ENCODE assay signal across 21 cellular contexts in genomic region chr1:42432714-42433113, GRCh38. TPM values are rescaled to one million over a fixed set of nuclear protein-coding genes. Genes with fewer than 3 reads are reported as not detected.
A peak's percentile ranks its signal among the peaks of the same experiment; 100 is the strongest.
DNase-seq lines count a peak whose midpoint lies in the region; ATAC-seq and TF ChIP-seq lines count a peak whose summit lies in the region.
"Had no signal": no experiment of that assay in that cellular context is flagged by ENCODE, and none has a peak within 500 bp of the region (broad histone marks: within the 10 kb centered on the region; RNA-seq: fewer than 3 reads in every experiment).

No MANE protein-coding gene starts in this region.

- H3K27me3 ChIP-seq in right atrium auricular region (no peaks in the 10 kb centered on the region), trophoblast cell (ENCODE audit: insufficient read depth, low read length) (no peaks in the 10 kb centered on the region)
- H3K27me3 ChIP-seq: BLaER1 treated with 17β-estradiol and CSF1 and Interleukin-3, amounts not matched to agents 10 nM and 100 nM had no signal

- H4K12ac ChIP-seq in trophoblast cell (ENCODE audit: low read depth, low read length), result no peak overlapping the region

- no peak overlapping the region for H2AK5ac ChIP-seq in trophoblast cell (ENCODE audit: low read length)

- H2BK120ac ChIP-seq in trophoblast cell (ENCODE audit: insufficient read depth, low read length, poor library complexity), result no peak overlapping the region

- no CpG with 5 or more reads among the region's 4 CpGs for WGBS in trophoblast cell (ENCODE audit: extremely low coverage, insufficient coverage, insufficient read length)

- no peak overlapping the region for H4K91ac ChIP-seq in trophoblast cell (ENCODE audit: low read depth, low read length)

- DNase-seq in left ventricle myocardium superior (no peak), right atrium auricular region (ENCODE audit: low spot score) (no peak), islet precursor cell (peak; percentile 68), trophoblast cell (peak; percentile 30 to 58), NCI-H2171 (lab: John Stamatoyannopoulos, UW) (no peak), GM20000 (ENCODE audit: low spot score) (no peak)
- DNase-seq: CD4-positive, CD25-positive, alpha-beta regulatory T cell; CD8-positive, alpha-beta memory T cell; COR-L47; DMS 273 treated with DMSO at 0.1 percent for 48 hours; DMS53; DND-41; EL; GM23248; H7; HFFc6; IMR-90 had no signal

- no peaks in the 10 kb centered on the region for H3K36me3 ChIP-seq in right atrium auricular region
- no peaks in the 10 kb centered on the region for H3K36me3 ChIP-seq in trophoblast cell (ENCODE audit: control insufficient read depth in 1 of 2, insufficient read depth in 2 of 2, low read length in 2 of 2)
- H3K36me3 ChIP-seq: BLaER1 treated with 17β-estradiol and CSF1 and Interleukin-3, amounts not matched to agents 10 nM and 100 nM had no signal

- no peak overlapping the region for H3K4me3 ChIP-seq in right atrium auricular region
- no peak overlapping the region for H3K4me3 ChIP-seq in trophoblast cell (ENCODE audit: low read depth, low read length)
- H3K4me3 ChIP-seq: BLaER1 treated with 17β-estradiol and CSF1 and Interleukin-3, amounts not matched to agents 10 nM and 100 nM; GM23248 had no signal

- no peak overlapping the region for H3K23ac ChIP-seq in trophoblast cell (ENCODE audit: low read length)

- no peak for TF ChIP-seq CTCF in right atrium auricular region (IDR thresholded peaks at IDR 0.05)
- no peak for TF ChIP-seq CTCF in GM20000 (IDR thresholded peaks at IDR 0.05; ENCODE audit: extremely low read depth, missing control alignments)

- no peak overlapping the region for H3K4ac ChIP-seq in trophoblast cell (ENCODE audit: low read depth, low read length)

- H3K9me3 ChIP-seq in right atrium auricular region, result no peaks in the 10 kb centered on the region
- no peaks in the 10 kb centered on the region for H3K9me3 ChIP-seq in trophoblast cell (ENCODE audit: insufficient read depth, low read depth, low read length)
- H3K9me3 ChIP-seq: BLaER1 treated with 17β-estradiol and CSF1 and Interleukin-3, amounts not matched to agents 10 nM and 100 nM had no signal

- H3K79me1 ChIP-seq in trophoblast cell (ENCODE audit: low read length), result no peaks in the 10 kb centered on the region

- peaks cover 0 to 6% of the 10 kb centered on the region in 2 donors for H3K4me1 ChIP-seq in right atrium auricular region
- H3K4me1 ChIP-seq in trophoblast cell (ENCODE audit: control insufficient read depth in 1 of 2, insufficient read depth in 2 of 2, low read length in 2 of 2), result peaks cover 0 to 7% of the 10 kb centered on the region in 2 experiments

- no peak overlapping the region for H3K9ac ChIP-seq in trophoblast cell (ENCODE audit: low read length)
- H3K9ac ChIP-seq: BLaER1 treated with 17β-estradiol and CSF1 and Interleukin-3, amounts not matched to agents 10 nM and 100 nM; GM23248 had no signal

- H2AFZ ChIP-seq in trophoblast cell (ENCODE audit: insufficient read depth, low read length, poor library complexity), result no peak overlapping the region
- H2AFZ ChIP-seq: GM23248 had no signal

- no peak overlapping the region for H3K4me2 ChIP-seq in trophoblast cell (ENCODE audit: low read length)
- H3K4me2 ChIP-seq: BLaER1 treated with 17β-estradiol and CSF1 and Interleukin-3, amounts not matched to agents 10 nM and 100 nM had no signal

- H4K8ac ChIP-seq in trophoblast cell (ENCODE audit: low read depth, low read length), result no peak overlapping the region

- H3K79me2 ChIP-seq in trophoblast cell (ENCODE audit: control insufficient read depth, insufficient read depth, low read length, poor library complexity), result no peaks in the 10 kb centered on the region

- H2BK12ac ChIP-seq in trophoblast cell (ENCODE audit: low read length), result no peak overlapping the region

- H2BK5ac ChIP-seq in trophoblast cell (ENCODE audit: low read depth, low read length, poor library complexity), result no peak overlapping the region

- H3K14ac ChIP-seq in trophoblast cell (ENCODE audit: low read length), result no peak overlapping the region

- peak; percentile 18 for ATAC-seq in left ventricle myocardium superior
- ATAC-seq: HCT116 had no signal

- no peak overlapping the region for H3K18ac ChIP-seq in trophoblast cell (ENCODE audit: low read length)

- intact Hi-C loops in left ventricle myocardium superior (cut with micrococcal nuclease), result no loop called here

- no peak overlapping the region for H3K27ac ChIP-seq in right atrium auricular region
- H3K27ac ChIP-seq in trophoblast cell (ENCODE audit: low read depth, low read length), result no peak overlapping the region
- H3K27ac ChIP-seq: BLaER1 treated with 17β-estradiol and CSF1 and Interleukin-3, amounts not matched to agents 10 nM and 100 nM; GM23248 had no signal

RNA-seq across cellular contexts. Expression of gene ZMYND12, which starts 23.1 kb away (rescaled TPM):
- total RNA-seq in left ventricle myocardium superior (0.84 TPM), right atrium auricular region (1 to 10 TPM in 1 of 2 donors, under 1 TPM in 1; 0.26 to 3.4 TPM)
- polyA plus RNA-seq in trophoblast cell (2013), result 0.10 and 0.11 TPM in 2 replicates
- total RNA-seq: A172 had no signal
- polyA plus RNA-seq: CD8-positive, alpha-beta memory T cell had no signal

RNA-seq across cellular contexts. Expression of gene PPCS, which starts 23.6 kb away (rescaled TPM):
- total RNA-seq in left ventricle myocardium superior (31.1 TPM), right atrium auricular region (10 to 100 TPM; 36.8 to 42.6 TPM)
- polyA plus RNA-seq in trophoblast cell (2013), result 33.4 and 33.9 TPM in 2 replicates

RNA-seq across cellular contexts. Expression of gene CCDC30, which starts 30.4 kb away (rescaled TPM):
- total RNA-seq in left ventricle myocardium superior (1.2 TPM), right atrium auricular region (under 1 TPM; 0.47 to 0.63 TPM)
- polyA plus RNA-seq in trophoblast cell (2013), result 1.1 and 1.6 TPM in 2 replicates

RNA-seq across cellular contexts. Expression of gene RIMKLA, which starts 52.1 kb away (rescaled TPM):
- total RNA-seq in left ventricle myocardium superior (9.7 TPM), right atrium auricular region (1 to 10 TPM; 3.8 to 4.7 TPM)
- polyA plus RNA-seq in trophoblast cell (2013), result 0.08 and 0.12 TPM in 2 replicates
- total RNA-seq: A172; B cell; CD4-positive, CD25-positive, alpha-beta regulatory T cell; HFFc6; IMR-90 had no signal
- polyA plus RNA-seq: IMR-90 had no signal

Comparison
In these comparisons a context has a peak if more than half of its experiments do, and no peak if none do; other contexts are left out.
1. DNase-seq: peak in islet precursor cell (single experiment) and trophoblast cell (2 of 2); none in left ventricle myocardium superior (single experiment), right atrium auricular region (single experiment), NCI-H2171 (single experiment) and GM20000 (single experiment).